ENCODE assay signal across 9 cellular contexts in the genomic region with DNA sequence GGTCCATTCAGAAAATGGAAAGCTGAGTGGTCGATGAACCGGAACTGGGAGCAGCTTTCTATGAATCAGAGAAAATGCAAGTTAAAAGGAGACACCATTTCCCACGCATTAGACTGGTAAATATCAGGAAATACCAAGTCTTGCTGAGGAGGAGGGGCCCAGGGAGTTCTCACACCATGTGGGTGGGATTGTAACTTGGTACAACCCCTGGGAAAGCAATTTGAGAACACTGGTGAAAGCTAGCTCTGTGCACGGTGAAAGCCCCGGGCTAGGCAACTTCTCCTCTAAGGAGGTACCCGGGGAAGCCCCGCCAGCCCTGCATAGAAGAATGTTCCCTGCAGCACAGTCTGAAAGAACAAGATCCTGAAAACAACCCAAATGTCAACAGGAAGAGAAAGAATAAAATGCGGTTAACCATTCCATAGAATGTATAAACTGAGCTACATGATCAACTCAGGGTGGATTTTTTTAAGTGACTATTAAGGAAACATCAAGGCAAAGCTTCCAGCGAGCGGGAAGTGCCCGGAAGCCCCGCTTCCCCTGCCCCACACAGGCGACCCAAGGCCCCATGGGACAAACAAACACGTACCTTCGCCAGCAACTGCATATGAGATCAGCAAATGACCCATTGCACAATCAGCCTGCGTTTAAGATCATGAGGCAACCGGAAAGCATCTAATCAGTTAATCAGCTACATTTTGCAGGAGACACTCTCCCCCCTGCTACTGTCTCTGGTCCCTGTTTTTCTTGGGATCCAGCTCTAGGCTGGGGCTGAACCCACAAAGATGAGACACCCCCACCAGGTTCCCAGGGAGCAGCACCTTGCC. TPM values are rescaled to one million over a fixed set of nuclear protein-coding genes. Genes with fewer than 3 reads are reported as not detected.
DNase-seq lines count a peak whose midpoint lies in the region; ATAC-seq and TF ChIP-seq lines count a peak whose summit lies in the region.
"Had no signal": no experiment of that assay in that cellular context is flagged by ENCODE, and none has a peak within 500 bp of the region (broad histone marks: within the 10 kb centered on the region; RNA-seq: fewer than 3 reads in every experiment).

No MANE protein-coding gene starts in this region.

- no peak overlapping the region for H3K4me3 ChIP-seq in HL-60 (replicated peaks; ENCODE audit: insufficient read depth, low read length)
- H3K4me3 ChIP-seq: thoracic aorta had no signal

- H3K4me1 Mint-ChIP-seq in memory B cell, result peaks cover 4% of the 10 kb centered on the region
- H3K4me1 Mint-ChIP-seq in activated CD4-positive, alpha-beta T cell treated with anti-CD3 and anti-CD28 coated beads, Interleukin-2, amount 10 ng/mL, durations not matched to agents 7 days and 5 days, result no peaks in the 10 kb centered on the region

- H3K27me3 ChIP-seq in HL-60 (ENCODE audit: insufficient read depth, poor library complexity, severe bottlenecking), result peaks cover 10% of the 10 kb centered on the region

- no peaks in the 10 kb centered on the region for H3K36me3 Mint-ChIP-seq in memory B cell
- no peaks in the 10 kb centered on the region for H3K36me3 Mint-ChIP-seq in activated CD4-positive, alpha-beta T cell treated with anti-CD3 and anti-CD28 coated beads, Interleukin-2, amount 10 ng/mL, durations not matched to agents 7 days and 5 days (ENCODE audit: low read depth)

- no peaks in the 10 kb centered on the region for H3K9me3 Mint-ChIP-seq in memory B cell
- no peaks in the 10 kb centered on the region for H3K9me3 Mint-ChIP-seq in activated CD4-positive, alpha-beta T cell treated with anti-CD3 and anti-CD28 coated beads, Interleukin-2, amount 10 ng/mL, durations not matched to agents 7 days and 5 days

- no peak for TF ChIP-seq CTCF in AG09319 (IDR thresholded peaks at IDR 0.05; ENCODE audit: low read depth, low read length)
- TF ChIP-seq CTCF in HL-60 (IDR thresholded peaks at IDR 0.05; ENCODE audit: insufficient read depth, low read length), result no peak

- H3K27ac Mint-ChIP-seq in memory B cell, result no peak overlapping the region
- no peak overlapping the region for H3K27ac Mint-ChIP-seq in activated CD4-positive, alpha-beta T cell treated with anti-CD3 and anti-CD28 coated beads, Interleukin-2, amount 10 ng/mL, durations not matched to agents 7 days and 5 days

- DNase-seq in AG09319 (ENCODE audit: extremely low read depth, low read depth) (peak; percentile 84), HL-60 (ENCODE audit: low read depth in 1 of 2, low spot score in 1 of 2) (peak; percentile 4 to 12), brain pericyte (ENCODE audit: low read depth, low spot score) (peak; percentile 50), memory B cell (ENCODE audit: low spot score in 2 of 2) (no peak), SHP77 (lab: John Stamatoyannopoulos, UW) (no peak)
- DNase-seq in activated CD4-positive, alpha-beta T cell treated with anti-CD3 and anti-CD28 coated beads, Interleukin-2, amount 10 ng/mL, durations not matched to agents 7 days and 5 days, result no peak
- DNase-seq in effector CD4-positive, alpha-beta T cell, result no peak

- POLR2A ChIA-PET in activated CD4-positive, alpha-beta T cell treated with anti-CD3 and anti-CD28 coated beads, Interleukin-2, amount 10 ng/mL, durations not matched to agents 7 days and 5 days (lab: Charles Lee), result no interaction called here

- no peak overlapping the region for H3K4me3 Mint-ChIP-seq in memory B cell
- no peak overlapping the region for H3K4me3 Mint-ChIP-seq in activated CD4-positive, alpha-beta T cell treated with anti-CD3 and anti-CD28 coated beads, Interleukin-2, amount 10 ng/mL, durations not matched to agents 7 days and 5 days

- H3K27ac ChIP-seq in HL-60 (replicated peaks), result no peak overlapping the region
- H3K27ac ChIP-seq: thoracic aorta had no signal

- peaks cover 20% of the 10 kb centered on the region for H3K27me3 Mint-ChIP-seq in memory B cell
- H3K27me3 Mint-ChIP-seq in activated CD4-positive, alpha-beta T cell treated with anti-CD3 and anti-CD28 coated beads, Interleukin-2, amount 10 ng/mL, durations not matched to agents 7 days and 5 days, result no peaks in the 10 kb centered on the region

- CTCF ChIA-PET in activated CD4-positive, alpha-beta T cell treated with anti-CD3 and anti-CD28 coated beads, Interleukin-2, amount 10 ng/mL, durations not matched to agents 7 days and 5 days (lab: Charles Lee), result no interaction called here

- ATAC-seq in memory B cell (ENCODE audit: low read depth) (peak; percentile 64), GM21367 (IDR thresholded peaks at IDR 0.05; ENCODE audit: unreplicated experiment) (no peak)

RNA-seq across cellular contexts. Expression of gene SHANK2, which starts 11.3 kb away (rescaled TPM):
- not detected for total RNA-seq in activated CD4-positive, alpha-beta T cell treated with anti-CD3 and anti-CD28 coated beads, Interleukin-2, amount 10 ng/mL, durations not matched to agents 7 days and 5 days

Comparison
In these comparisons a context has a peak if more than half of its experiments do, and no peak if none do; other contexts are left out.
1. DNase-seq: peak in AG09319 (single experiment), HL-60 (2 of 2) and brain pericyte (single experiment); none in memory B cell (0 of 2), activated CD4-positive, alpha-beta T cell treated with anti-CD3 and anti-CD28 coated beads, Interleukin-2, amount 10 ng/mL, durations not matched to agents 7 days and 5 days (single experiment), effector CD4-positive, alpha-beta T cell (single experiment) and SHP77 (0 of 2).